In genomic region chr14:69571879-69572633, GRCh38 we compare ENCODE assay signal across 10 cellular contexts. TPM values are rescaled to one million over a fixed set of nuclear protein-coding genes. Genes with fewer than 3 reads are reported as not detected.
DNase-seq lines count a peak whose midpoint lies in the region; ATAC-seq and TF ChIP-seq lines count a peak whose summit lies in the region.
"Had no signal": no experiment of that assay in that cellular context is flagged by ENCODE, and none has a peak within 500 bp of the region (broad histone marks: within the 10 kb centered on the region; RNA-seq: fewer than 3 reads in every experiment).

No MANE protein-coding gene starts in this region.

- CTCF ChIA-PET in activated CD8-positive, alpha-beta T cell treated with anti-CD3 and anti-CD28 coated beads, Interleukin-2, amount 10 ng/mL, durations not matched to agents 7 days and 5 days (lab: Charles Lee) = interaction anchor here (0.5 to 1.5 kb wide), 5 partner anchors 24 to 330 kb away, joined by 3 to 7 read pairs (median 3); no protein-coding TSS in a partner anchor
- CTCF ChIA-PET in activated CD8-positive, alpha-beta T cell treated with anti-CD3 and anti-CD28 coated beads for 36 hours (lab: Charles Lee) = interaction anchor here (0.6 to 5.9 kb wide), 14 partner anchors 11 to 472 kb away, joined by 3 to 52 read pairs (median 3); no protein-coding TSS in a partner anchor

- H3K4me3 ChIP-seq in iPS-18c (ENCODE audit: insufficient read depth, low read depth, low read length) = peak overlapping the region; percentile 43
- peak overlapping the region in 1 of 3 donors; percentile 34 for H3K4me3 ChIP-seq in thyroid gland (replicated peaks in 1 of 3)
- H3K4me3 ChIP-seq: PC-9 had no signal

- no peaks in the 10 kb centered on the region for H3K9me3 Mint-ChIP-seq in activated CD8-positive, alpha-beta T cell treated with anti-CD3 and anti-CD28 coated beads, Interleukin-2, amount 10 ng/mL, durations not matched to agents 7 days and 5 days (ENCODE audit: insufficient read depth)
- H3K9me3 Mint-ChIP-seq in activated CD8-positive, alpha-beta T cell treated with anti-CD3 and anti-CD28 coated beads for 36 hours = no peaks in the 10 kb centered on the region
- no peaks in the 10 kb centered on the region for H3K9me3 Mint-ChIP-seq in activated T-helper 1 cell treated with anti-CD3 and anti-CD28 coated beads, Interleukin-12 subunit alpha, Interleukin-12 subunit beta, Interleukin-2, Interleukin-4 antibody, amounts not matched to agents 30 ng/mL and 10 ng/mL and 1 ng/mL, durations not matched to agents 14 hours and 24 hours and 36 hours
- no peaks in the 10 kb centered on the region for H3K9me3 Mint-ChIP-seq in immature natural killer cell

- peaks cover 19% of the 10 kb centered on the region for H3K27me3 ChIP-seq in thyroid gland

- no peaks in the 10 kb centered on the region for H3K36me3 Mint-ChIP-seq in activated CD8-positive, alpha-beta T cell treated with anti-CD3 and anti-CD28 coated beads, Interleukin-2, amount 10 ng/mL, durations not matched to agents 7 days and 5 days (ENCODE audit: low read depth)
- no peaks in the 10 kb centered on the region for H3K36me3 Mint-ChIP-seq in activated CD8-positive, alpha-beta T cell treated with anti-CD3 and anti-CD28 coated beads for 36 hours (ENCODE audit: low read depth)
- H3K36me3 Mint-ChIP-seq in activated T-helper 1 cell treated with anti-CD3 and anti-CD28 coated beads, Interleukin-12 subunit alpha, Interleukin-12 subunit beta, Interleukin-2, Interleukin-4 antibody, amounts not matched to agents 30 ng/mL and 10 ng/mL and 1 ng/mL, durations not matched to agents 14 hours and 24 hours and 36 hours (ENCODE audit: low read depth) = peaks cover 2% of the 10 kb centered on the region
- no peaks in the 10 kb centered on the region for H3K36me3 Mint-ChIP-seq in immature natural killer cell

- no peak for TF ChIP-seq CTCF in activated CD8-positive, alpha-beta T cell treated with anti-CD3 and anti-CD28 coated beads for 36 hours (IDR thresholded peaks at IDR 0.05)
- peak in 1 of 6 experiments; percentile 2 for TF ChIP-seq CTCF in thyroid gland (IDR thresholded peaks at IDR 0.05)

- peaks cover 15 to 30% of the 10 kb centered on the region in 2 donors for H3K4me1 ChIP-seq in thyroid gland

- H3K27ac Mint-ChIP-seq in activated CD8-positive, alpha-beta T cell treated with anti-CD3 and anti-CD28 coated beads, Interleukin-2, amount 10 ng/mL, durations not matched to agents 7 days and 5 days = no peak overlapping the region
- H3K27ac Mint-ChIP-seq in activated CD8-positive, alpha-beta T cell treated with anti-CD3 and anti-CD28 coated beads for 36 hours = no peak overlapping the region
- H3K27ac Mint-ChIP-seq in activated T-helper 1 cell treated with anti-CD3 and anti-CD28 coated beads, Interleukin-12 subunit alpha, Interleukin-12 subunit beta, Interleukin-2, Interleukin-4 antibody, amounts not matched to agents 30 ng/mL and 10 ng/mL and 1 ng/mL, durations not matched to agents 14 hours and 24 hours and 36 hours = no peak overlapping the region
- H3K27ac Mint-ChIP-seq in immature natural killer cell = no peak overlapping the region

- ATAC-seq in activated CD8-positive, alpha-beta T cell treated with anti-CD3 and anti-CD28 coated beads, Interleukin-2, amount 10 ng/mL, durations not matched to agents 7 days and 5 days = peak; percentile 16
- no peak for ATAC-seq in activated CD8-positive, alpha-beta T cell treated with anti-CD3 and anti-CD28 coated beads for 36 hours
- ATAC-seq in GM19351 (IDR thresholded peaks at IDR 0.05; ENCODE audit: unreplicated experiment) (no peak), HG03139 (IDR thresholded peaks at IDR 0.05; ENCODE audit: unreplicated experiment) (no peak)

- H3K4me3 Mint-ChIP-seq in activated CD8-positive, alpha-beta T cell treated with anti-CD3 and anti-CD28 coated beads, Interleukin-2, amount 10 ng/mL, durations not matched to agents 7 days and 5 days = no peak overlapping the region
- H3K4me3 Mint-ChIP-seq in activated CD8-positive, alpha-beta T cell treated with anti-CD3 and anti-CD28 coated beads for 36 hours = no peak overlapping the region
- H3K4me3 Mint-ChIP-seq in activated T-helper 1 cell treated with anti-CD3 and anti-CD28 coated beads, Interleukin-12 subunit alpha, Interleukin-12 subunit beta, Interleukin-2, Interleukin-4 antibody, amounts not matched to agents 30 ng/mL and 10 ng/mL and 1 ng/mL, durations not matched to agents 14 hours and 24 hours and 36 hours = peak overlapping the region; percentile 19
- H3K4me3 Mint-ChIP-seq in immature natural killer cell = peak overlapping the region in 2 of 5 donors; percentile 12 to 21

- H3K27ac ChIP-seq in thyroid gland = no peak overlapping the region
- H3K27ac ChIP-seq: PC-9 had no signal

- no peak for TF ChIP-seq POLR2A in thyroid gland (IDR thresholded peaks at IDR 0.05)

- H3K27me3 Mint-ChIP-seq in activated CD8-positive, alpha-beta T cell treated with anti-CD3 and anti-CD28 coated beads, Interleukin-2, amount 10 ng/mL, durations not matched to agents 7 days and 5 days (ENCODE audit: low read depth) = peaks cover 71% of the 10 kb centered on the region
- peaks cover 62% of the 10 kb centered on the region for H3K27me3 Mint-ChIP-seq in activated CD8-positive, alpha-beta T cell treated with anti-CD3 and anti-CD28 coated beads for 36 hours
- peaks cover 60% of the 10 kb centered on the region for H3K27me3 Mint-ChIP-seq in activated T-helper 1 cell treated with anti-CD3 and anti-CD28 coated beads, Interleukin-12 subunit alpha, Interleukin-12 subunit beta, Interleukin-2, Interleukin-4 antibody, amounts not matched to agents 30 ng/mL and 10 ng/mL and 1 ng/mL, durations not matched to agents 14 hours and 24 hours and 36 hours (ENCODE audit: insufficient read depth)
- peaks cover 11 to 28% (median 20%) of the 10 kb centered on the region in 3 donors for H3K27me3 Mint-ChIP-seq in immature natural killer cell (ENCODE audit: low read depth in 3 of 3)

- intact Hi-C loops in activated CD8-positive, alpha-beta T cell treated with anti-CD3 and anti-CD28 coated beads for 36 hours (cut with micrococcal nuclease) = loop anchor here (2.0 kb wide), 1 partner anchor 17 kb away; no protein-coding TSS in a partner anchor
- intact Hi-C loops in activated T-helper 1 cell treated with anti-CD3 and anti-CD28 coated beads, Interleukin-12 subunit alpha, Interleukin-12 subunit beta, Interleukin-2, Interleukin-4 antibody, amounts not matched to agents 30 ng/mL and 10 ng/mL and 1 ng/mL, durations not matched to agents 14 hours and 24 hours and 36 hours (cut with micrococcal nuclease) = loop anchor here (5.0 to 10.0 kb wide), 2 partner anchors 310 to 707 kb away; partner anchors contain the start of gene GALNT16
- intact Hi-C loops in thyroid gland (cut with DNase I) = no loop called here

- POLR2A ChIA-PET in activated CD8-positive, alpha-beta T cell treated with anti-CD3 and anti-CD28 coated beads, Interleukin-2, amount 10 ng/mL, durations not matched to agents 7 days and 5 days (lab: Charles Lee) = interaction anchor here (0.8 kb wide), 1 partner anchor 195 kb away, joined by 3 read pairs; the partner anchor contains the start of gene SRSF5
- POLR2A ChIA-PET in activated CD8-positive, alpha-beta T cell treated with anti-CD3 and anti-CD28 coated beads for 36 hours (lab: Charles Lee) = interaction anchor here (0.6 kb wide), 1 partner anchor 196 kb away, joined by 3 read pairs; no protein-coding TSS in a partner anchor

- WGBS in thyroid gland, 2 donors = 3% methylated on average over 7 of the region's 101 CpGs; no CpG with 5 or more reads in 1 of the 2 donors

- H3K36me3 ChIP-seq in thyroid gland = no peaks in the 10 kb centered on the region

- peaks cover 16% of the 10 kb centered on the region for H3K9me3 ChIP-seq in iPS-18c (ENCODE audit: control insufficient read depth, insufficient read depth, low read length)
- H3K9me3 ChIP-seq in thyroid gland = no peaks in the 10 kb centered on the region

- peaks cover 8% of the 10 kb centered on the region for H3K4me1 Mint-ChIP-seq in activated CD8-positive, alpha-beta T cell treated with anti-CD3 and anti-CD28 coated beads, Interleukin-2, amount 10 ng/mL, durations not matched to agents 7 days and 5 days (ENCODE audit: low read depth)
- peaks cover 5% of the 10 kb centered on the region for H3K4me1 Mint-ChIP-seq in activated CD8-positive, alpha-beta T cell treated with anti-CD3 and anti-CD28 coated beads for 36 hours (ENCODE audit: low read depth)
- peaks cover 10% of the 10 kb centered on the region for H3K4me1 Mint-ChIP-seq in activated T-helper 1 cell treated with anti-CD3 and anti-CD28 coated beads, Interleukin-12 subunit alpha, Interleukin-12 subunit beta, Interleukin-2, Interleukin-4 antibody, amounts not matched to agents 30 ng/mL and 10 ng/mL and 1 ng/mL, durations not matched to agents 14 hours and 24 hours and 36 hours (ENCODE audit: low read depth)
- peaks cover 7 to 8% of the 10 kb centered on the region in 2 donors for H3K4me1 Mint-ChIP-seq in immature natural killer cell

- DNase-seq in activated CD8-positive, alpha-beta T cell treated with anti-CD3 and anti-CD28 coated beads, Interleukin-2, amount 10 ng/mL, durations not matched to agents 7 days and 5 days = no peak
- no peak for DNase-seq in activated CD8-positive, alpha-beta T cell treated with anti-CD3 and anti-CD28 coated beads for 36 hours
- no peak for DNase-seq in activated T-helper 1 cell treated with anti-CD3 and anti-CD28 coated beads, Interleukin-12 subunit alpha, Interleukin-12 subunit beta, Interleukin-2, Interleukin-4 antibody, amounts not matched to agents 30 ng/mL and 10 ng/mL and 1 ng/mL, durations not matched to agents 14 hours and 24 hours and 36 hours (ENCODE audit: low spot score)
- DNase-seq in thyroid gland (peak; percentile 34 to 35), immature natural killer cell (no peak)
- DNase-seq: DND-41 had no signal

RNA-seq across cellular contexts. Expression of gene CCDC177, which starts 2.6 kb away (rescaled TPM):
- total RNA-seq in activated CD8-positive, alpha-beta T cell treated with anti-CD3 and anti-CD28 coated beads, Interleukin-2, amount 10 ng/mL, durations not matched to agents 7 days and 5 days = not detected
- total RNA-seq in activated CD8-positive, alpha-beta T cell treated with anti-CD3 and anti-CD28 coated beads for 36 hours = not detected
- 0.08 TPM in 1 of 2 replicates, not detected in the other for total RNA-seq in activated T-helper 1 cell treated with anti-CD3 and anti-CD28 coated beads, Interleukin-12 subunit alpha, Interleukin-12 subunit beta, Interleukin-2, Interleukin-4 antibody, amounts not matched to agents 30 ng/mL and 10 ng/mL and 1 ng/mL, durations not matched to agents 14 hours and 24 hours and 36 hours
- not detected for total RNA-seq in thyroid gland
- polyA plus RNA-seq in immature natural killer cell = not detected
- total RNA-seq: PC-9 had no signal

RNA-seq across cellular contexts. Expression of gene SUSD6, which starts 39.3 kb away (rescaled TPM):
- 10 to 100 TPM; 40.0 to 43.1 TPM for total RNA-seq in activated CD8-positive, alpha-beta T cell treated with anti-CD3 and anti-CD28 coated beads, Interleukin-2, amount 10 ng/mL, durations not matched to agents 7 days and 5 days
- total RNA-seq in activated CD8-positive, alpha-beta T cell treated with anti-CD3 and anti-CD28 coated beads for 36 hours = 10 to 100 TPM; 35.7 to 36.2 TPM
- 91.3 and 94.3 TPM in 2 replicates for total RNA-seq in activated T-helper 1 cell treated with anti-CD3 and anti-CD28 coated beads, Interleukin-12 subunit alpha, Interleukin-12 subunit beta, Interleukin-2, Interleukin-4 antibody, amounts not matched to agents 30 ng/mL and 10 ng/mL and 1 ng/mL, durations not matched to agents 14 hours and 24 hours and 36 hours
- 10 to 100 TPM; 37.5 to 70.4 (median 44.5) TPM for total RNA-seq in thyroid gland
- 10 to 100 TPM; 13.0 to 24.1 (median 15.5) TPM for polyA plus RNA-seq in immature natural killer cell

Comparison
In these comparisons a context has a peak if more than half of its experiments do, and no peak if none do; other contexts are left out.
1. DNase-seq: peak in thyroid gland (2 of 2); none in activated CD8-positive, alpha-beta T cell treated with anti-CD3 and anti-CD28 coated beads, Interleukin-2, amount 10 ng/mL, durations not matched to agents 7 days and 5 days (single experiment), activated CD8-positive, alpha-beta T cell treated with anti-CD3 and anti-CD28 coated beads for 36 hours (single experiment), activated T-helper 1 cell treated with anti-CD3 and anti-CD28 coated beads, Interleukin-12 subunit alpha, Interleukin-12 subunit beta, Interleukin-2, Interleukin-4 antibody, amounts not matched to agents 30 ng/mL and 10 ng/mL and 1 ng/mL, durations not matched to agents 14 hours and 24 hours and 36 hours (single experiment) and immature natural killer cell (0 of 3).